ENCODE assay signal across 23 cellular contexts in genomic region chr19:39195755-39196154, GRCh38. TPM values are rescaled to one million over a fixed set of nuclear protein-coding genes. Genes with fewer than 3 reads are reported as not detected.
A peak's percentile ranks its signal among the peaks of the same experiment; 100 is the strongest.
DNase-seq lines count a peak whose midpoint lies in the region; ATAC-seq and TF ChIP-seq lines count a peak whose summit lies in the region.
"Had no signal": no experiment of that assay in that cellular context is flagged by ENCODE, and none has a peak within 500 bp of the region (broad histone marks: within the 10 kb centered on the region; RNA-seq: fewer than 3 reads in every experiment).

No MANE protein-coding gene starts in this region.

- H3K9ac ChIP-seq in HCT116 (ENCODE audit: low read length), result no peak overlapping the region

- CTCF ChIA-PET in CD4-positive, alpha-beta memory T cell (lab: Charles Lee; ENCODE audit: partially characterized antibody), result interaction anchor here (1.4 kb wide), 1 partner anchor 9 kb away, joined by 6 read pairs; no protein-coding TSS in a partner anchor
- CTCF ChIA-PET in HCT116 (lab: Charles Lee), result interaction anchor here (1.2 kb wide), 1 partner anchor 74 kb away, joined by 4 read pairs; no protein-coding TSS in a partner anchor

- H3K9me3 Mint-ChIP-seq in CD4-positive, alpha-beta memory T cell, result no peaks in the 10 kb centered on the region
- no peaks in the 10 kb centered on the region for H3K9me3 Mint-ChIP-seq in central memory CD8-positive, alpha-beta T cell
- H3K9me3 Mint-ChIP-seq in naive thymus-derived CD8-positive, alpha-beta T cell, result no peaks in the 10 kb centered on the region
- H3K9me3 Mint-ChIP-seq: activated CD8-positive, alpha-beta T cell treated with anti-CD3 and anti-CD28 coated beads for 36 hours; activated T-cell treated with anti-CD3 and anti-CD28 coated beads, Interleukin-2, amount 50 U/mL, for 24 hours; nephron; stimulated activated naive B cell treated with anti-CD40 and anti-IgM and Interleukin-4, amounts not matched to agents 10 μg/mL and 1 μg/mL and 100 μg/mL, for 72 hours had no signal

- no peak for TF ChIP-seq RAD21 in HCT116 (IDR thresholded peaks at IDR 0.05; ENCODE audit: low read depth)

- H3K36me3 Mint-ChIP-seq in CD4-positive, alpha-beta memory T cell, result no peaks in the 10 kb centered on the region
- H3K36me3 Mint-ChIP-seq in central memory CD8-positive, alpha-beta T cell (ENCODE audit: insufficient read depth), result peaks cover 5% of the 10 kb centered on the region
- H3K36me3 Mint-ChIP-seq in naive thymus-derived CD8-positive, alpha-beta T cell, result no peaks in the 10 kb centered on the region
- H3K36me3 Mint-ChIP-seq: stimulated activated naive B cell treated with anti-CD40 and anti-IgM and Interleukin-4, amounts not matched to agents 10 μg/mL and 1 μg/mL and 100 μg/mL, for 72 hours had no signal

- H3K9me3 ChIP-seq in CD4-positive, alpha-beta memory T cell (ENCODE audit: control insufficient read depth in 1 of 2, low read length in 2 of 2), result no peaks in the 10 kb centered on the region
- no peaks in the 10 kb centered on the region for H3K9me3 ChIP-seq in HCT116 (ENCODE audit: control insufficient read depth in 1 of 2, insufficient read depth in 1 of 2, low read depth in 1 of 2, low read length in 2 of 2)
- H3K9me3 ChIP-seq: upper lobe of left lung had no signal

- no peaks in the 10 kb centered on the region for H3K9me2 ChIP-seq in HCT116 (ENCODE audit: insufficient read depth)

- H4K20me1 ChIP-seq in HCT116 (ENCODE audit: insufficient read depth), result no peaks in the 10 kb centered on the region

- no peak overlapping the region for H3K4me3 ChIP-seq in CD4-positive, alpha-beta memory T cell (ENCODE audit: low read length in 2 of 2)
- H3K4me3 ChIP-seq in HCT116 (replicated peaks in 1 of 2; ENCODE audit: low read depth in 1 of 2, low read length in 2 of 2), result no peak overlapping the region
- H3K4me3 ChIP-seq: dorsolateral prefrontal cortex, lung, upper lobe of left lung had no signal

- H3K36me3 ChIP-seq in CD4-positive, alpha-beta memory T cell (ENCODE audit: insufficient read depth, low read length), result no peaks in the 10 kb centered on the region
- no peaks in the 10 kb centered on the region for H3K36me3 ChIP-seq in HCT116 (ENCODE audit: control insufficient read depth in 1 of 2, insufficient read depth in 2 of 2, low read length in 2 of 2)
- H3K36me3 ChIP-seq: upper lobe of left lung had no signal

- H3K4me1 Mint-ChIP-seq in CD4-positive, alpha-beta memory T cell, result peaks cover 14 to 30% (median 22%) of the 10 kb centered on the region in 4 donors
- H3K4me1 Mint-ChIP-seq in central memory CD8-positive, alpha-beta T cell, result peaks cover 23% of the 10 kb centered on the region
- H3K4me1 Mint-ChIP-seq in naive thymus-derived CD8-positive, alpha-beta T cell, result peaks cover 11 to 30% (median 22%) of the 10 kb centered on the region in 4 donors

- no peak overlapping the region for H3K4me2 ChIP-seq in HCT116 (ENCODE audit: low read length)

- intact Hi-C loops in CD4-positive, alpha-beta memory T cell (cut with micrococcal nuclease), result no loop called here
- intact Hi-C loops in HCT116 (cut with micrococcal nuclease), result no loop called here

- peak; percentile 30; the same call in 1 of the 2 replicates for ATAC-seq in HCT116
- peak; percentile 67 for ATAC-seq in central memory CD8-positive, alpha-beta T cell (replicated peaks; ENCODE audit: extremely low read depth, poor library complexity, severe bottlenecking)
- ATAC-seq in naive thymus-derived CD8-positive, alpha-beta T cell, result peak; percentile 49 to 89
- ATAC-seq: activated CD8-positive, alpha-beta T cell treated with anti-CD3 and anti-CD28 coated beads for 36 hours; Right ventricle myocardium inferior had no signal

- POLR2A ChIA-PET in CD4-positive, alpha-beta memory T cell (lab: Charles Lee; ENCODE audit: partially characterized antibody), result interaction anchor here (0.5 kb wide), 1 partner anchor 179 kb away, joined by 3 read pairs; no protein-coding TSS in a partner anchor
- POLR2A ChIA-PET in HCT116 (lab: Charles Lee), result no interaction called here
- POLR2A ChIA-PET in naive thymus-derived CD8-positive, alpha-beta T cell (lab: Charles Lee), result interaction anchor here (0.6 kb wide), 1 partner anchor 114 kb away, joined by 3 read pairs; no protein-coding TSS in a partner anchor

- H3K4me1 ChIP-seq in CD4-positive, alpha-beta memory T cell (ENCODE audit: insufficient read depth, low read length), result peaks cover 24% of the 10 kb centered on the region
- H3K4me1 ChIP-seq in HCT116 (ENCODE audit: control insufficient read depth in 1 of 2, insufficient read depth in 2 of 2, low read length in 2 of 2), result peaks cover 0 to 27% of the 10 kb centered on the region in 2 experiments; a peak in 2 of 4 replicates

- BruUV-seq in HCT116 (replicated peaks; lab: Mats Ljungman, UMichigan), result no TSS peak

- H3K27me3 ChIP-seq in CD4-positive, alpha-beta memory T cell (ENCODE audit: insufficient read depth, low read length), result peaks cover 13% of the 10 kb centered on the region
- H3K27me3 ChIP-seq in HCT116 (ENCODE audit: insufficient read depth, low read length), result no peaks in the 10 kb centered on the region

- no peak for TF ChIP-seq POLR2A in HCT116 (IDR thresholded peaks at IDR 0.05; ENCODE audit: borderline replicate concordance, extremely low read depth, insufficient read depth, insufficient read length)

- H3K79me2 ChIP-seq in HCT116 (ENCODE audit: insufficient read depth, low read length), result no peaks in the 10 kb centered on the region

- H2AFZ ChIP-seq in HCT116 (ENCODE audit: low read depth, low read length, poor library complexity, severe bottlenecking), result no peak overlapping the region

- no peak for TF ChIP-seq CTCF in HCT116 (IDR thresholded peaks at IDR 0.05 in 2 of 3, conservative IDR thresholded peaks at IDR 0.05 in 1 of 3; ENCODE audit: borderline replicate concordance in 1 of 3, insufficient read depth in 1 of 3, low read depth in 2 of 3, low read length in 2 of 3)

- peaks cover 21 to 36% of the 10 kb centered on the region in 2 donors for H3K27me3 Mint-ChIP-seq in CD4-positive, alpha-beta memory T cell
- peaks cover 74% of the 10 kb centered on the region for H3K27me3 Mint-ChIP-seq in central memory CD8-positive, alpha-beta T cell
- peaks cover 13 to 80% (median 33%) of the 10 kb centered on the region in 5 donors for H3K27me3 Mint-ChIP-seq in naive thymus-derived CD8-positive, alpha-beta T cell

- DNase-seq in CD4-positive, alpha-beta memory T cell, result peak in 4 of 5 donors; percentile 15 to 33 (median 26)
- no peak for DNase-seq in HCT116 (ENCODE audit: low read depth, low spot score)
- no peak for DNase-seq in central memory CD8-positive, alpha-beta T cell (ENCODE audit: low spot score in 2 of 2)
- DNase-seq in naive thymus-derived CD8-positive, alpha-beta T cell, result peak in 4 of 10 donors; percentile 19 to 39 (median 32)
- no peak for DNase-seq in GM19238 (ENCODE audit: insufficient read length, low spot score)
- no peak for DNase-seq in RPMI8226
- DNase-seq in dedifferentiated amniotic fluid mesenchymal stem cell (ENCODE audit: extremely low spot score), result no peak
- no peak for DNase-seq in activated CD4-positive, alpha-beta T cell treated with anti-CD3 and anti-CD28 coated beads, Interleukin-2, amount 50 U/mL, for 1 hour
- DNase-seq: activated CD8-positive, alpha-beta T cell treated with anti-CD3 and anti-CD28 coated beads for 36 hours; activated T-cell treated with anti-CD3 and anti-CD28 coated beads, Interleukin-2, amount 50 U/mL, for 24 hours; dorsolateral prefrontal cortex; EL; glutamatergic neuron; MM.1S; NCI-H1694; NCI-H510A; stimulated activated naive B cell treated with anti-CD40 and anti-IgM and Interleukin-4, amounts not matched to agents 10 μg/mL and 1 μg/mL and 100 μg/mL, for 72 hours; upper lobe of left lung had no signal

- H3K27ac ChIP-seq in CD4-positive, alpha-beta memory T cell (ENCODE audit: low read depth, low read length), result no peak overlapping the region
- H3K27ac ChIP-seq in HCT116 (ENCODE audit: low read depth, low read length), result no peak overlapping the region
- H3K27ac ChIP-seq: dorsolateral prefrontal cortex, upper lobe of left lung had no signal

- RAD21 ChIA-PET in HCT116 (lab: Charles Lee; ENCODE audit: low non-redundant PET in 1 of 2, low total read pairs in 2 of 2, uncharacterized antibody in 2 of 2, unreplicated experiment in 2 of 2), result no interaction called here

- peak overlapping the region in 6 of 8 donors; percentile 9 to 68 (median 54) for H3K4me3 Mint-ChIP-seq in CD4-positive, alpha-beta memory T cell
- H3K4me3 Mint-ChIP-seq in central memory CD8-positive, alpha-beta T cell, result no peak overlapping the region
- peak overlapping the region in 8 of 10 donors; percentile 20 to 64 (median 56) for H3K4me3 Mint-ChIP-seq in naive thymus-derived CD8-positive, alpha-beta T cell
- H3K4me3 Mint-ChIP-seq: activated CD8-positive, alpha-beta T cell treated with anti-CD3 and anti-CD28 coated beads for 36 hours; activated T-cell treated with anti-CD3 and anti-CD28 coated beads, Interleukin-2, amount 50 U/mL, for 24 hours; nephron; stimulated activated naive B cell treated with anti-CD40 and anti-IgM and Interleukin-4, amounts not matched to agents 10 μg/mL and 1 μg/mL and 100 μg/mL, for 72 hours had no signal

- peak overlapping the region in 1 of 7 donors; percentile 58 for H3K27ac Mint-ChIP-seq in CD4-positive, alpha-beta memory T cell
- peak overlapping the region; percentile 78 for H3K27ac Mint-ChIP-seq in central memory CD8-positive, alpha-beta T cell (ENCODE audit: low read depth)
- no peak overlapping the region for H3K27ac Mint-ChIP-seq in naive thymus-derived CD8-positive, alpha-beta T cell
- H3K27ac Mint-ChIP-seq: activated CD8-positive, alpha-beta T cell treated with anti-CD3 and anti-CD28 coated beads for 36 hours; activated T-cell treated with anti-CD3 and anti-CD28 coated beads, Interleukin-2, amount 50 U/mL, for 24 hours; nephron; stimulated activated naive B cell treated with anti-CD40 and anti-IgM and Interleukin-4, amounts not matched to agents 10 μg/mL and 1 μg/mL and 100 μg/mL, for 72 hours had no signal

RNA-seq across cellular contexts. Expression of gene NCCRP1, which starts 1.0 kb away (rescaled TPM):
- total RNA-seq in CD4-positive, alpha-beta memory T cell, result not detected
- not detected for polyA plus RNA-seq in CD4-positive, alpha-beta memory T cell
- total RNA-seq in HCT116 (2021; ENCODE audit: unreplicated experiment), result 0.12 TPM
- polyA plus RNA-seq in HCT116 (2012), result 0.04 TPM in 1 of 2 replicates, not detected in the other
- total RNA-seq in naive thymus-derived CD8-positive, alpha-beta T cell, result not detected
- not detected for polyA plus RNA-seq in naive thymus-derived CD8-positive, alpha-beta T cell
- total RNA-seq: activated CD8-positive, alpha-beta T cell treated with anti-CD3 and anti-CD28 coated beads for 36 hours; H4; pulmonary artery endothelial cell; Right ventricle myocardium inferior had no signal

RNA-seq across cellular contexts. Expression of gene SYCN, which starts 8.3 kb away (rescaled TPM):
- not detected for total RNA-seq in CD4-positive, alpha-beta memory T cell
- polyA plus RNA-seq in CD4-positive, alpha-beta memory T cell, result not detected
- total RNA-seq in HCT116 (2021; ENCODE audit: unreplicated experiment), result not detected
- not detected in 2 replicates for polyA plus RNA-seq in HCT116 (2012)
- not detected for total RNA-seq in naive thymus-derived CD8-positive, alpha-beta T cell
- not detected for polyA plus RNA-seq in naive thymus-derived CD8-positive, alpha-beta T cell
- total RNA-seq: activated CD8-positive, alpha-beta T cell treated with anti-CD3 and anti-CD28 coated beads for 36 hours; H4; lung; pulmonary artery endothelial cell; Right ventricle myocardium inferior had no signal

RNA-seq across cellular contexts. Expression of gene IFNL3, which starts 49.1 kb away (rescaled TPM):
- total RNA-seq in CD4-positive, alpha-beta memory T cell, result not detected
- not detected for polyA plus RNA-seq in CD4-positive, alpha-beta memory T cell
- not detected for total RNA-seq in HCT116 (2021; ENCODE audit: unreplicated experiment)
- polyA plus RNA-seq in HCT116 (2012), result not detected in 2 replicates
- total RNA-seq in naive thymus-derived CD8-positive, alpha-beta T cell, result not detected
- polyA plus RNA-seq in naive thymus-derived CD8-positive, alpha-beta T cell, result not detected
- total RNA-seq: activated CD8-positive, alpha-beta T cell treated with anti-CD3 and anti-CD28 coated beads for 36 hours; H4; lung; pulmonary artery endothelial cell; Right ventricle myocardium inferior; upper lobe of left lung had no signal
- polyA plus RNA-seq: lung had no signal

RNA-seq across cellular contexts. Expression of gene IFNL4, which starts 52.9 kb away (rescaled TPM):
- total RNA-seq in CD4-positive, alpha-beta memory T cell, result not detected
- polyA plus RNA-seq in CD4-positive, alpha-beta memory T cell, result not detected
- total RNA-seq in HCT116 (2021; ENCODE audit: unreplicated experiment), result not detected
- 0.07 TPM in 1 of 2 replicates, not detected in the other for polyA plus RNA-seq in HCT116 (2012)
- not detected for total RNA-seq in naive thymus-derived CD8-positive, alpha-beta T cell
- under 1 TPM in 2 of 3 donors, not detected in 1; 0.11 to 0.17 TPM for polyA plus RNA-seq in naive thymus-derived CD8-positive, alpha-beta T cell
- total RNA-seq: activated CD8-positive, alpha-beta T cell treated with anti-CD3 and anti-CD28 coated beads for 36 hours; H4; lung; pulmonary artery endothelial cell; Right ventricle myocardium inferior; upper lobe of left lung had no signal
- polyA plus RNA-seq: lung had no signal

Comparison
In these comparisons a context has a peak if more than half of its experiments do, and no peak if none do; other contexts are left out.
1. DNase-seq: peak in CD4-positive, alpha-beta memory T cell (4 of 5); none in HCT116 (single experiment), central memory CD8-positive, alpha-beta T cell (0 of 2), GM19238 (single experiment), RPMI8226 (single experiment), dedifferentiated amniotic fluid mesenchymal stem cell (single experiment) and activated CD4-positive, alpha-beta T cell treated with anti-CD3 and anti-CD28 coated beads, Interleukin-2, amount 50 U/mL, for 1 hour (single experiment).
2. Peak in every context shown above with its lines, with median percentiles within 50 percentile points of each other: ATAC-seq.